In genomic region chr5:60546157-60546556, GRCh38 we compare ENCODE assay signal across 25 cellular contexts.
DNase-seq lines count a peak whose midpoint lies in the region; ATAC-seq and TF ChIP-seq lines count a peak whose summit lies in the region.
"Had no signal": no experiment of that assay in that cellular context is flagged by ENCODE, and none has a peak within 500 bp of the region (broad histone marks: within the 10 kb centered on the region; RNA-seq: fewer than 3 reads in every experiment).

No MANE protein-coding gene starts in this region.

- DNase-seq in left ventricle myocardium superior = peak; percentile 37
- DNase-seq in cardiac septum (ENCODE audit: low spot score) = no peak
- DNase-seq in esophagus muscularis mucosa (ENCODE audit: extremely low spot score) = no peak
- peak; percentile 11 for DNase-seq in transverse colon
- DNase-seq in activated CD8-positive, alpha-beta T cell treated with anti-CD3 and anti-CD28 coated beads for 36 hours = no peak
- DNase-seq: 8988T; CD4-positive, alpha-beta memory T cell; COR-L47; DMS53; H9; KBM-7; MV-4-11; NCI-H1105; NCI-H1436 treated with DMSO at 0.1 percent for 48 hours; NCI-H2029; NCI-H446; NCI-H526; NCI-H82; NK-92 treated with Interleukin-12 subunit alpha and Interleukin-12 subunit beta, amount 100 ng/mL, for 24 hours; PC-3; SJCRH30 had no signal

- no peak for TF ChIP-seq CTCF in esophagus muscularis mucosa (IDR thresholded peaks at IDR 0.05)
- no peak for TF ChIP-seq CTCF in transverse colon (IDR thresholded peaks at IDR 0.05)
- TF ChIP-seq CTCF in activated CD8-positive, alpha-beta T cell treated with anti-CD3 and anti-CD28 coated beads for 36 hours (IDR thresholded peaks at IDR 0.05) = no peak

- no peaks in the 10 kb centered on the region for H3K36me3 Mint-ChIP-seq in activated CD8-positive, alpha-beta T cell treated with anti-CD3 and anti-CD28 coated beads for 36 hours (ENCODE audit: low read depth)
- H3K36me3 Mint-ChIP-seq: CD4-positive, alpha-beta memory T cell had no signal

- H3K27ac Mint-ChIP-seq in activated CD8-positive, alpha-beta T cell treated with anti-CD3 and anti-CD28 coated beads for 36 hours = no peak overlapping the region
- H3K27ac Mint-ChIP-seq: CD4-positive, alpha-beta memory T cell; GM23338; H9 had no signal

- in situ Hi-C loops in transverse colon (cut with MboI; ENCODE audit: low pct_ligation_motif_present in 1 of 4, low pct_unique_long_range_greater_than_20kb in 1 of 4, low sequenced_read_pairs in 3 of 4) = no loop called here

- TF ChIP-seq EP300 in esophagus muscularis mucosa (IDR thresholded peaks at IDR 0.05) (no peak), transverse colon (IDR thresholded peaks at IDR 0.05; ENCODE audit: low read depth) (no peak)

- POLR2A ChIA-PET in activated CD8-positive, alpha-beta T cell treated with anti-CD3 and anti-CD28 coated beads for 36 hours (lab: Charles Lee) = no interaction called here

- H3K9me3 Mint-ChIP-seq in activated CD8-positive, alpha-beta T cell treated with anti-CD3 and anti-CD28 coated beads for 36 hours = no peaks in the 10 kb centered on the region
- H3K9me3 Mint-ChIP-seq: GM23338, H9 had no signal

- H3K4me3 ChIP-seq in esophagus muscularis mucosa (no peak overlapping the region), muscle layer of colon (ENCODE audit: low read depth in 1 of 2, low read length in 2 of 2) (no peak overlapping the region), transverse colon (no peak overlapping the region)
- H3K4me3 ChIP-seq: GM23338, SJCRH30 had no signal

- WGBS in esophagus muscularis mucosa = 6% methylated on average over 2 of the region's 2 CpGs
- 38% methylated on average over 2 of the region's 2 CpGs; no CpG with 5 or more reads in 1 of the 2 donors for WGBS in transverse colon (ENCODE audit: low coverage in 1 of 2), 2 donors

- H3K27me3 ChIP-seq in esophagus muscularis mucosa = no peaks in the 10 kb centered on the region
- no peaks in the 10 kb centered on the region for H3K27me3 ChIP-seq in muscle layer of colon (ENCODE audit: control insufficient read depth in 1 of 2, insufficient read depth in 2 of 2, low read length in 2 of 2)
- H3K27me3 ChIP-seq in transverse colon = no peaks in the 10 kb centered on the region
- H3K27me3 ChIP-seq: SJCRH30 had no signal

- H3K36me3 ChIP-seq in esophagus muscularis mucosa (no peaks in the 10 kb centered on the region), muscle layer of colon (ENCODE audit: insufficient read depth, low read length) (no peaks in the 10 kb centered on the region), transverse colon (no peaks in the 10 kb centered on the region)
- H3K36me3 ChIP-seq: SJCRH30 had no signal

- intact Hi-C loops in left ventricle myocardium superior (cut with micrococcal nuclease) (no loop called here), cardiac septum (cut with DNase I) (no loop called here), esophagus muscularis mucosa (cut with DNase I) (no loop called here), transverse colon (cut with DNase I; ENCODE audit: low total_unique reads) (no loop called here)
- intact Hi-C loops in activated CD8-positive, alpha-beta T cell treated with anti-CD3 and anti-CD28 coated beads for 36 hours (cut with micrococcal nuclease) = no loop called here

- H3K27me3 Mint-ChIP-seq in activated CD8-positive, alpha-beta T cell treated with anti-CD3 and anti-CD28 coated beads for 36 hours = no peaks in the 10 kb centered on the region

- H3K4me3 Mint-ChIP-seq in activated CD8-positive, alpha-beta T cell treated with anti-CD3 and anti-CD28 coated beads for 36 hours = no peak overlapping the region
- H3K4me3 Mint-ChIP-seq: CD4-positive, alpha-beta memory T cell; GM23338; H9 had no signal

- no peak overlapping the region for H3K9ac ChIP-seq in muscle layer of colon (ENCODE audit: low read length)

- H3K9me3 ChIP-seq in esophagus muscularis mucosa = no peaks in the 10 kb centered on the region
- H3K9me3 ChIP-seq in muscle layer of colon (ENCODE audit: low read length) = no peaks in the 10 kb centered on the region
- H3K9me3 ChIP-seq in transverse colon = no peaks in the 10 kb centered on the region
- H3K9me3 ChIP-seq: SJCRH30 had no signal

- CTCF ChIA-PET in activated CD8-positive, alpha-beta T cell treated with anti-CD3 and anti-CD28 coated beads for 36 hours (lab: Charles Lee) = no interaction called here

- peak overlapping the region; percentile 66 to 82 (median 76) for H3K27ac ChIP-seq in esophagus muscularis mucosa (replicated peaks in 1 of 4)
- H3K27ac ChIP-seq in muscle layer of colon (ENCODE audit: low read depth, low read length) = peak overlapping the region; percentile 59
- H3K27ac ChIP-seq in transverse colon = peak overlapping the region in 3 of 4 donors; percentile 0 to 54 (median 49)
- H3K27ac ChIP-seq: SJCRH30 had no signal

- H3K4me1 Mint-ChIP-seq in activated CD8-positive, alpha-beta T cell treated with anti-CD3 and anti-CD28 coated beads for 36 hours (ENCODE audit: low read depth) = peaks cover 9% of the 10 kb centered on the region
- H3K4me1 Mint-ChIP-seq: CD4-positive, alpha-beta memory T cell had no signal

- no peak for TF ChIP-seq POLR2A in esophagus muscularis mucosa (IDR thresholded peaks at IDR 0.05; ENCODE audit: low read depth)
- TF ChIP-seq POLR2A in transverse colon (IDR thresholded peaks at IDR 0.05) = no peak

- ATAC-seq in left ventricle myocardium superior = no peak
- ATAC-seq in GM18870 (IDR thresholded peaks at IDR 0.05; ENCODE audit: unreplicated experiment) = no peak
- ATAC-seq in HG02981 (IDR thresholded peaks at IDR 0.05; ENCODE audit: unreplicated experiment) = no peak
- no peak for ATAC-seq in activated CD8-positive, alpha-beta T cell treated with anti-CD3 and anti-CD28 coated beads for 36 hours
- ATAC-seq: GM23338, PC-3 had no signal

- H3K4me1 ChIP-seq in esophagus muscularis mucosa (peaks cover 0 to 84% (median 68%) of the 10 kb centered on the region in 4 donors), muscle layer of colon (ENCODE audit: insufficient read depth, low read length) (peaks cover 19% of the 10 kb centered on the region), transverse colon (peaks cover 0 to 4% (median 0%) of the 10 kb centered on the region in 4 donors)
- H3K4me1 ChIP-seq: SJCRH30 had no signal

Comparison
In these comparisons a context has a peak if more than half of its experiments do, and no peak if none do; other contexts are left out.
1. DNase-seq: peak in left ventricle myocardium superior (single experiment) and transverse colon (single experiment); none in cardiac septum (single experiment), esophagus muscularis mucosa (single experiment) and activated CD8-positive, alpha-beta T cell treated with anti-CD3 and anti-CD28 coated beads for 36 hours (single experiment).
2. Peak in every context shown above with its lines, with median percentiles within 50 percentile points of each other: H3K27ac ChIP-seq.